In the genomic region with DNA sequence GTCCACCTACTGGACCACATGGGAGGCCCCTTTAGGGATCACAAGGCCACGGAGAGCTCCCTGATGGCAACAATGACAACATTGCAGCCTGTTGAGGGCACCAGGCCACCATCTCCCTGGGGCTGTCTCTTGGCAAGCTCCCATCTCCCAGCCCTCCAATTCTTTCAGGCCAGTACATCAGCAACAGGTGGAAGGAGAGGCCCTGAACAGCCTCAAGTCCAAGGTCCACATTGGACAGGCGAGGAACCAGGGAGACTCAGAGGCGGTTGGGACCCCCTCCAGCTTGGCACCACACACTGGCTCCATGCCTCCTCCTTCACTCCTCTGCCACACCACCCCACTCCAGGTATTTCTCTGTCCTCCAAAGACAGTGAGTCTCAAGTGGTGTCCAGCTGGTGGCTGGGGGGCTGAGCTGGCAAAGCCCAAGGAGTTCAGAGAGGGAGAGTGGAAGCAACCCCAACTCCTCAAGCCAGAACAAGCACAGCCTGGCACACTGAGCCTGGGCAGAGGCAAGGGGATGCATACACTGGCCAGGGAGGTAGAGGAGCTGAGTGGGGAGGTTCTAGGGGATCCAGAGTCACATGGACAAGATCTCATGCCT, we compare ENCODE assay signal across 15 cellular contexts. TPM values are rescaled to one million over a fixed set of nuclear protein-coding genes. Genes with fewer than 3 reads are reported as not detected.
DNase-seq lines count a peak whose midpoint lies in the region; ATAC-seq and TF ChIP-seq lines count a peak whose summit lies in the region.
"Had no signal": no experiment of that assay in that cellular context is flagged by ENCODE, and none has a peak within 500 bp of the region (broad histone marks: within the 10 kb centered on the region; RNA-seq: fewer than 3 reads in every experiment).

No MANE protein-coding gene starts in this region.

- peaks cover 13% of the 10 kb centered on the region for H3K4me1 ChIP-seq in neural progenitor cell

- H3K9ac ChIP-seq in neural progenitor cell = no peak overlapping the region

- H3K4me3 ChIP-seq in neural progenitor cell = no peak overlapping the region
- H3K4me3 ChIP-seq: A549, cardiac muscle cell, gastroesophageal sphincter, SK-N-MC had no signal

- no peak overlapping the region for H3K27ac ChIP-seq in neural progenitor cell
- H3K27ac ChIP-seq: A549, cardiac muscle cell, gastroesophageal sphincter, SK-N-MC had no signal

- H3K27ac Mint-ChIP-seq in activated CD4-positive, alpha-beta T cell treated with anti-CD3 and anti-CD28 coated beads, Interleukin-2, amount 10 ng/mL, durations not matched to agents 7 days and 5 days = peak overlapping the region; percentile 97
- peak overlapping the region; percentile 98 for H3K27ac Mint-ChIP-seq in activated CD8-positive, alpha-beta T cell treated with anti-CD3 and anti-CD28 coated beads, Interleukin-2, amount 10 ng/mL, durations not matched to agents 7 days and 5 days
- H3K27ac Mint-ChIP-seq in neural progenitor cell = peak overlapping the region; percentile 72

- H3K27me3 Mint-ChIP-seq in activated CD4-positive, alpha-beta T cell treated with anti-CD3 and anti-CD28 coated beads, Interleukin-2, amount 10 ng/mL, durations not matched to agents 7 days and 5 days = no peaks in the 10 kb centered on the region
- no peaks in the 10 kb centered on the region for H3K27me3 Mint-ChIP-seq in activated CD8-positive, alpha-beta T cell treated with anti-CD3 and anti-CD28 coated beads, Interleukin-2, amount 10 ng/mL, durations not matched to agents 7 days and 5 days (ENCODE audit: low read depth)
- peaks cover 8% of the 10 kb centered on the region for H3K27me3 Mint-ChIP-seq in neural progenitor cell (ENCODE audit: insufficient read depth, low read depth)

- H3K4me3 Mint-ChIP-seq in activated CD4-positive, alpha-beta T cell treated with anti-CD3 and anti-CD28 coated beads, Interleukin-2, amount 10 ng/mL, durations not matched to agents 7 days and 5 days = peak overlapping the region; percentile 91
- H3K4me3 Mint-ChIP-seq in activated CD8-positive, alpha-beta T cell treated with anti-CD3 and anti-CD28 coated beads, Interleukin-2, amount 10 ng/mL, durations not matched to agents 7 days and 5 days = peak overlapping the region; percentile 47
- H3K4me3 Mint-ChIP-seq in neural progenitor cell = peak overlapping the region; percentile 33

- no peaks in the 10 kb centered on the region for H3K9me3 ChIP-seq in neural progenitor cell (ENCODE audit: low read depth)
- H3K9me3 ChIP-seq: A549, gastroesophageal sphincter had no signal

- H3K27me3 ChIP-seq in neural progenitor cell = no peaks in the 10 kb centered on the region
- H3K27me3 ChIP-seq: cardiac muscle cell had no signal

- H3K4me2 ChIP-seq in neural progenitor cell = no peak overlapping the region
- H3K4me2 ChIP-seq: A549 had no signal

- no peak for DNase-seq in activated CD4-positive, alpha-beta T cell treated with anti-CD3 and anti-CD28 coated beads, Interleukin-2, amount 10 ng/mL, durations not matched to agents 7 days and 5 days
- no peak for DNase-seq in activated CD4-positive, alpha-beta T cell treated with anti-CD3 and anti-CD28 coated beads, Interleukin-2, amount 50 U/mL, for 1 hour
- DNase-seq in activated CD8-positive, alpha-beta T cell treated with anti-CD3 and anti-CD28 coated beads, Interleukin-2, amount 10 ng/mL, durations not matched to agents 7 days and 5 days = no peak
- DNase-seq in neural progenitor cell (ENCODE audit: low spot score) (no peak), hepatic stellate cell (ENCODE audit: low spot score) (no peak), NCI-H2227 (lab: John Stamatoyannopoulos, UW; ENCODE audit: unreplicated experiment) (no peak)
- DNase-seq: activated gamma-delta T cell, midbrain had no signal

- ATAC-seq in activated CD8-positive, alpha-beta T cell treated with anti-CD3 and anti-CD28 coated beads, Interleukin-2, amount 10 ng/mL, durations not matched to agents 7 days and 5 days = no peak
- ATAC-seq: A549, gastroesophageal sphincter had no signal

- no peaks in the 10 kb centered on the region for H4K20me1 ChIP-seq in neural progenitor cell (ENCODE audit: low read depth)

- no peak overlapping the region for H2AFZ ChIP-seq in neural progenitor cell (replicated peaks)

- H3K79me2 ChIP-seq in neural progenitor cell (ENCODE audit: low read depth) = no peaks in the 10 kb centered on the region

- TF ChIP-seq CTCF in neural progenitor cell (IDR thresholded peaks at IDR 0.05) = no peak

- H3K4me1 Mint-ChIP-seq in activated CD4-positive, alpha-beta T cell treated with anti-CD3 and anti-CD28 coated beads, Interleukin-2, amount 10 ng/mL, durations not matched to agents 7 days and 5 days = peaks cover 66% of the 10 kb centered on the region
- peaks cover 62% of the 10 kb centered on the region for H3K4me1 Mint-ChIP-seq in activated CD8-positive, alpha-beta T cell treated with anti-CD3 and anti-CD28 coated beads, Interleukin-2, amount 10 ng/mL, durations not matched to agents 7 days and 5 days (ENCODE audit: low read depth)
- H3K4me1 Mint-ChIP-seq in neural progenitor cell = peaks cover 19% of the 10 kb centered on the region

- H3K36me3 Mint-ChIP-seq in activated CD4-positive, alpha-beta T cell treated with anti-CD3 and anti-CD28 coated beads, Interleukin-2, amount 10 ng/mL, durations not matched to agents 7 days and 5 days (ENCODE audit: low read depth) = peaks cover 23% of the 10 kb centered on the region
- H3K36me3 Mint-ChIP-seq in activated CD8-positive, alpha-beta T cell treated with anti-CD3 and anti-CD28 coated beads, Interleukin-2, amount 10 ng/mL, durations not matched to agents 7 days and 5 days (ENCODE audit: low read depth) = peaks cover 28% of the 10 kb centered on the region
- H3K36me3 Mint-ChIP-seq in neural progenitor cell = no peaks in the 10 kb centered on the region

- H3K9me3 Mint-ChIP-seq in activated CD4-positive, alpha-beta T cell treated with anti-CD3 and anti-CD28 coated beads, Interleukin-2, amount 10 ng/mL, durations not matched to agents 7 days and 5 days = no peaks in the 10 kb centered on the region
- H3K9me3 Mint-ChIP-seq in activated CD8-positive, alpha-beta T cell treated with anti-CD3 and anti-CD28 coated beads, Interleukin-2, amount 10 ng/mL, durations not matched to agents 7 days and 5 days (ENCODE audit: insufficient read depth) = no peaks in the 10 kb centered on the region
- no peaks in the 10 kb centered on the region for H3K9me3 Mint-ChIP-seq in neural progenitor cell

- POLR2A ChIA-PET in activated CD4-positive, alpha-beta T cell treated with anti-CD3 and anti-CD28 coated beads, Interleukin-2, amount 10 ng/mL, durations not matched to agents 7 days and 5 days (lab: Charles Lee) = no interaction called here
- POLR2A ChIA-PET in activated CD8-positive, alpha-beta T cell treated with anti-CD3 and anti-CD28 coated beads, Interleukin-2, amount 10 ng/mL, durations not matched to agents 7 days and 5 days (lab: Charles Lee) = interaction anchor here (0.6 to 4.9 kb wide), 6 partner anchors 14 to 693 kb away, joined by 3 to 54 read pairs (median 3); partner anchors contain the start of gene GPS2

- CTCF ChIA-PET in activated CD4-positive, alpha-beta T cell treated with anti-CD3 and anti-CD28 coated beads, Interleukin-2, amount 10 ng/mL, durations not matched to agents 7 days and 5 days (lab: Charles Lee) = interaction anchor here (0.9 to 3.4 kb wide), 7 partner anchors 10 to 225 kb away, joined by 3 to 29 read pairs (median 5); partner anchors contain the start of genes KCTD11 and TMEM95
- CTCF ChIA-PET in activated CD8-positive, alpha-beta T cell treated with anti-CD3 and anti-CD28 coated beads, Interleukin-2, amount 10 ng/mL, durations not matched to agents 7 days and 5 days (lab: Charles Lee) = interaction anchor here (0.7 to 4.0 kb wide), 10 partner anchors 8 to 353 kb away, joined by 3 to 41 read pairs (median 9); partner anchors contain the start of genes KCTD11 and TMEM95

- H3F3A ChIP-seq in neural progenitor cell (ENCODE audit: low read depth) = peaks cover 24% of the 10 kb centered on the region

- no peaks in the 10 kb centered on the region for H3K36me3 ChIP-seq in neural progenitor cell
- H3K36me3 ChIP-seq: cardiac muscle cell, gastroesophageal sphincter had no signal

RNA-seq across cellular contexts. Expression of gene ACAP1, which starts 1.3 kb away (rescaled TPM):
- 100 to 1,000 TPM; 727 to 775 TPM for total RNA-seq in activated CD4-positive, alpha-beta T cell treated with anti-CD3 and anti-CD28 coated beads, Interleukin-2, amount 10 ng/mL, durations not matched to agents 7 days and 5 days
- 100 to 1,000 TPM; 573 to 605 TPM for total RNA-seq in activated CD8-positive, alpha-beta T cell treated with anti-CD3 and anti-CD28 coated beads, Interleukin-2, amount 10 ng/mL, durations not matched to agents 7 days and 5 days
- total RNA-seq in neural progenitor cell (ENCODE audit: low replicate concordance) = 0.65 and 2.7 TPM in 2 replicates

RNA-seq across cellular contexts. Expression of gene NEURL4, which starts 5.9 kb away (rescaled TPM):
- 10 to 100 TPM; 34.7 to 38.1 TPM for total RNA-seq in activated CD4-positive, alpha-beta T cell treated with anti-CD3 and anti-CD28 coated beads, Interleukin-2, amount 10 ng/mL, durations not matched to agents 7 days and 5 days
- 10 to 100 TPM; 45.6 to 47.0 TPM for total RNA-seq in activated CD8-positive, alpha-beta T cell treated with anti-CD3 and anti-CD28 coated beads, Interleukin-2, amount 10 ng/mL, durations not matched to agents 7 days and 5 days
- 5.1 and 26.3 TPM in 2 replicates for total RNA-seq in neural progenitor cell (ENCODE audit: low replicate concordance)

RNA-seq across cellular contexts. Expression of gene KCTD11, which starts 16.9 kb away (rescaled TPM):
- 10 to 100 TPM; 11.2 to 12.5 TPM for total RNA-seq in activated CD4-positive, alpha-beta T cell treated with anti-CD3 and anti-CD28 coated beads, Interleukin-2, amount 10 ng/mL, durations not matched to agents 7 days and 5 days
- total RNA-seq in activated CD8-positive, alpha-beta T cell treated with anti-CD3 and anti-CD28 coated beads, Interleukin-2, amount 10 ng/mL, durations not matched to agents 7 days and 5 days = 10 to 100 TPM; 11.4 to 11.8 TPM
- total RNA-seq in neural progenitor cell (ENCODE audit: low replicate concordance) = 2.7 and 8.2 TPM in 2 replicates

RNA-seq across cellular contexts. Expression of gene GPS2, which starts 19.9 kb away (rescaled TPM):
- 100 to 1,000 TPM in 1 of 2 experiments, 10 to 100 TPM in 1; 85.9 to 105 TPM for total RNA-seq in activated CD4-positive, alpha-beta T cell treated with anti-CD3 and anti-CD28 coated beads, Interleukin-2, amount 10 ng/mL, durations not matched to agents 7 days and 5 days
- 10 to 100 TPM; 86.3 to 88.0 TPM for total RNA-seq in activated CD8-positive, alpha-beta T cell treated with anti-CD3 and anti-CD28 coated beads, Interleukin-2, amount 10 ng/mL, durations not matched to agents 7 days and 5 days
- 20.5 and 41.8 TPM in 2 replicates for total RNA-seq in neural progenitor cell (ENCODE audit: low replicate concordance)

RNA-seq across cellular contexts. Expression of gene TMEM95, which starts 19.9 kb away (rescaled TPM):
- under 1 TPM in 1 of 2 experiments, not detected in 1; 0.23 TPM for total RNA-seq in activated CD4-positive, alpha-beta T cell treated with anti-CD3 and anti-CD28 coated beads, Interleukin-2, amount 10 ng/mL, durations not matched to agents 7 days and 5 days
- total RNA-seq in activated CD8-positive, alpha-beta T cell treated with anti-CD3 and anti-CD28 coated beads, Interleukin-2, amount 10 ng/mL, durations not matched to agents 7 days and 5 days = not detected
- total RNA-seq in neural progenitor cell (ENCODE audit: low replicate concordance) = not detected in 2 replicates
- total RNA-seq: cardiac muscle cell, gastroesophageal sphincter, HT1080, pulmonary artery endothelial cell, ureter had no signal

Comparison
In these comparisons a context has a peak if more than half of its experiments do, and no peak if none do; other contexts are left out.
1. H3K4me3 Mint-ChIP-seq: peak in every context shown above with its lines; median percentile 91 in activated CD4-positive, alpha-beta T cell treated with anti-CD3 and anti-CD28 coated beads, Interleukin-2, amount 10 ng/mL, durations not matched to agents 7 days and 5 days; 47 in activated CD8-positive, alpha-beta T cell treated with anti-CD3 and anti-CD28 coated beads, Interleukin-2, amount 10 ng/mL, durations not matched to agents 7 days and 5 days; 33 in neural progenitor cell.
2. RNA of gene ACAP1, which starts 1.3 kb away (total RNA-seq): 727 to 775 TPM in activated CD4-positive, alpha-beta T cell treated with anti-CD3 and anti-CD28 coated beads, Interleukin-2, amount 10 ng/mL, durations not matched to agents 7 days and 5 days and 573 to 605 TPM in activated CD8-positive, alpha-beta T cell treated with anti-CD3 and anti-CD28 coated beads, Interleukin-2, amount 10 ng/mL, durations not matched to agents 7 days and 5 days; 0.65 to 2.7 TPM in neural progenitor cell; every median in the first group is over 100 times any median in the second.
3. Peak in every context shown above with its lines, with median percentiles within 50 percentile points of each other: H3K27ac Mint-ChIP-seq.